ENCODE assay signal across 8 cellular contexts in the genomic region with DNA sequence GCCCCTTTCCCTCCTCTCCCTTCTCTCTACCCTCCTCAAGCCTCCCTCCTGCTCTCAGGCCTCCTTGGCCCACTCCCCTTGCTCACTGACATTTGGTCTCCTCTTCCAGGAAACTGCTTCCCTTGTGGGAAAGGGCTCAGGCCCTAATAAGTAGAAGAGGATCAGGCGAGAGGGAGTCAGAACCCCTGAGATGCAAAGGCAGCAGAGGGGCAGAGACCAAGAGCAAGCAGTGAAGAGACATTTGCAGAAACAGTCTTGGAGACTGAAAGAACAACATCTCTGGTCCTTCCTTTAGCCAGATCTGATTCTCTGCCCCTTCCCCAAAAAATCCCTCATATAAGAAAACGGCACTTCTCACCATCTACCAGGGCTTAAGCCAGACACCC. TPM values are rescaled to one million over a fixed set of nuclear protein-coding genes. Genes with fewer than 3 reads are reported as not detected.
A peak's percentile ranks its signal among the peaks of the same experiment; 100 is the strongest.
DNase-seq lines count a peak whose midpoint lies in the region; ATAC-seq and TF ChIP-seq lines count a peak whose summit lies in the region.

No MANE protein-coding gene starts in this region.

- DNase-seq in H7 (no peak), fibroblast of villous mesenchyme (ENCODE audit: low read depth) (no peak), gastrocnemius medialis (no peak), COR-L47 (lab: John Stamatoyannopoulos, UW) (no peak), SW480 (ENCODE audit: low spot score) (no peak), NCI-H524 (lab: John Stamatoyannopoulos, UW) (no peak)

- in situ Hi-C loops in gastrocnemius medialis (cut with MboI; ENCODE audit: low sequenced_read_pairs in 4 of 4): no loop called here

- no peak for TF ChIP-seq POLR2A in gastrocnemius medialis (IDR thresholded peaks at IDR 0.05)

- H3K27me3 ChIP-seq in H7 (ENCODE audit: control insufficient read depth, insufficient read depth, low read length): no peaks in the 10 kb centered on the region
- no peaks in the 10 kb centered on the region for H3K27me3 ChIP-seq in gastrocnemius medialis

- no peaks in the 10 kb centered on the region for H3K9me3 ChIP-seq in gastrocnemius medialis

- peak overlapping the region; percentile 98 to 100 (median 100) for H3K27ac ChIP-seq in gastrocnemius medialis

- H3K36me3 ChIP-seq in H7 (replicated peaks; ENCODE audit: control insufficient read depth, insufficient read depth, low read length) (peaks cover 4% of the 10 kb centered on the region), gastrocnemius medialis (peaks cover 6 to 23% of the 10 kb centered on the region in 2 donors)

- H3K4me3 ChIP-seq in H7 (ENCODE audit: insufficient read depth, low read depth, low read length) (peak overlapping the region; percentile 84), WI38 (ENCODE audit: low read depth, low read length) (peak overlapping the region; percentile 98), fibroblast of villous mesenchyme (ENCODE audit: low read depth, low read length) (peak overlapping the region; percentile 88), gastrocnemius medialis (peak overlapping the region; percentile 63 to 99 (median 94))

- TF ChIP-seq CTCF in WI38 (IDR thresholded peaks at IDR 0.05; ENCODE audit: low read depth, low read length) (no peak), fibroblast of villous mesenchyme (IDR thresholded peaks at IDR 0.05; ENCODE audit: insufficient read depth, low read depth, low read length) (no peak), gastrocnemius medialis (IDR thresholded peaks at IDR 0.05 in 4 of 5, conservative IDR thresholded peaks at IDR 0.05 in 1 of 5) (no peak)

- intact Hi-C loops in gastrocnemius medialis (cut with DNase I; ENCODE audit: low total_unique reads): loop anchor here (1.0 to 10.0 kb wide), 3 partner anchors 8 to 558 kb away; partner anchors contain the start of gene DYRK1B

- ATAC-seq in gastrocnemius medialis (no peak), HG03196 (IDR thresholded peaks at IDR 0.05; ENCODE audit: unreplicated experiment) (no peak)

- peaks cover 20 to 25% of the 10 kb centered on the region in 2 donors for H3K4me1 ChIP-seq in gastrocnemius medialis

RNA-seq across cellular contexts. Expression of gene PLEKHG2, which starts 1.9 kb away (rescaled TPM):
- total RNA-seq in H7 (2014; rRNA removed; shearing (Covaris generic)): 34.2 and 90.9 TPM in 2 replicates
- total RNA-seq in fibroblast of villous mesenchyme (25.0 and 39.3 TPM in 2 replicates), gastrocnemius medialis (1 to 10 TPM; 1.3 to 3.6 (median 3.3) TPM)

RNA-seq across cellular contexts. Expression of gene ZFP36, which starts 4.0 kb away (rescaled TPM):
- 2.2 and 6.4 TPM in 2 replicates for total RNA-seq in H7 (2014; rRNA removed; shearing (Covaris generic))
- total RNA-seq in fibroblast of villous mesenchyme: 5.8 and 8.6 TPM in 2 replicates
- 100 to 1,000 TPM in 2 of 4 donors, 10 to 100 TPM in 2; 72.2 to 202 (median 132) TPM for total RNA-seq in gastrocnemius medialis

RNA-seq across cellular contexts. Expression of gene MED29, which starts 19.4 kb away (rescaled TPM):
- 38.2 and 41.6 TPM in 2 replicates for total RNA-seq in H7 (2014; rRNA removed; shearing (Covaris generic))
- total RNA-seq in fibroblast of villous mesenchyme: 22.0 and 22.2 TPM in 2 replicates
- total RNA-seq in gastrocnemius medialis: 10 to 100 TPM; 25.5 to 48.1 (median 37.7) TPM

RNA-seq across cellular contexts. Expression of gene PAF1, which starts 19.7 kb away (rescaled TPM):
- total RNA-seq in H7 (2014; rRNA removed; shearing (Covaris generic)): 20.7 and 21.6 TPM in 2 replicates
- total RNA-seq in fibroblast of villous mesenchyme (29.6 and 33.2 TPM in 2 replicates), gastrocnemius medialis (10 to 100 TPM; 48.1 to 65.3 (median 50.2) TPM)

RNA-seq across cellular contexts. Expression of gene RPS16, which starts 25.1 kb away (rescaled TPM):
- total RNA-seq in H7 (2014; rRNA removed; shearing (Covaris generic)): 42.4 and 55.8 TPM in 2 replicates
- total RNA-seq in fibroblast of villous mesenchyme: 43.2 and 48.3 TPM in 2 replicates
- total RNA-seq in gastrocnemius medialis: 1,000 to 10,000 TPM; 1,066 to 1,636 (median 1,467) TPM
